In the genomic region with DNA sequence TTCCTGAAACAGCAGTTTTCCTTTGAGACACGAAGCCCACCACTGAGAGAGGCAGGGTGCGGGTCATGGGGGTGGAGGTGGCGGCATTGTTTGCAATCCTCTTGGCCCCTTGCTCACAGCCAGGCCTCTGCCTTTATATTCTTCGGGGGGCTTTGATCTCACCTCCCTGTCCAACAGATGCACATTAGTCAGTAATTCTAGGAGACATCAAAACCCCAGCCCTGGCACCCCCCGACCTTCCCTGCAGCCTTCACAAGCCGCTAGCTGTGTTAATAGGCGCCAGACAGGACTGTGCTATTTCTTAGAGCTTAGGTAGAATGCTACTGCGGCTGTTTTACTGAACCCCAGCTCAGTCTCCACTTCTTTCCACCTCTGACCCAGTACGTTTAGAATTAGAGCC, we compare ENCODE assay signal across 24 cellular contexts.
"Had no signal": no experiment of that assay in that cellular context is flagged by ENCODE, and none has a peak within 500 bp of the region (broad histone marks: within the 10 kb centered on the region; RNA-seq: fewer than 3 reads in every experiment).

No MANE protein-coding gene starts in this region.

- H3K4me3 Mint-ChIP-seq: naive thymus-derived CD4-positive, alpha-beta T cell; natural killer cell; nephron; neural crest cell; stimulated activated memory B cell treated with anti-CD40 and anti-IgM and Interleukin-4, amounts not matched to agents 10 μg/mL and 1 μg/mL and 100 μg/mL, for 72 hours; stimulated activated naive CD8-positive, alpha-beta T cell treated with anti-CD3 and anti-CD28 coated beads, Interleukin-15, amount 100 ng/mL, for 72 hours; type B pancreatic cell had no signal

- H3K4me1 Mint-ChIP-seq: naive thymus-derived CD4-positive, alpha-beta T cell; natural killer cell; stimulated activated memory B cell treated with anti-CD40 and anti-IgM and Interleukin-4, amounts not matched to agents 10 μg/mL and 1 μg/mL and 100 μg/mL, for 72 hours; stimulated activated naive CD8-positive, alpha-beta T cell treated with anti-CD3 and anti-CD28 coated beads, Interleukin-15, amount 100 ng/mL, for 72 hours had no signal

- H3K36me3 Mint-ChIP-seq: naive thymus-derived CD4-positive, alpha-beta T cell; natural killer cell; stimulated activated memory B cell treated with anti-CD40 and anti-IgM and Interleukin-4, amounts not matched to agents 10 μg/mL and 1 μg/mL and 100 μg/mL, for 72 hours had no signal

- H3K27ac Mint-ChIP-seq: naive thymus-derived CD4-positive, alpha-beta T cell; natural killer cell; nephron; stimulated activated memory B cell treated with anti-CD40 and anti-IgM and Interleukin-4, amounts not matched to agents 10 μg/mL and 1 μg/mL and 100 μg/mL, for 72 hours; stimulated activated naive CD8-positive, alpha-beta T cell treated with anti-CD3 and anti-CD28 coated beads, Interleukin-15, amount 100 ng/mL, for 72 hours; type B pancreatic cell had no signal

- DNase-seq: naive thymus-derived CD4-positive, alpha-beta T cell; natural killer cell; pancreas; right cardiac atrium; spleen; stimulated activated CD4-positive, alpha-beta T cell treated with anti-CD3 and anti-CD28 coated beads, Interleukin-12 subunit alpha, Interleukin-12 subunit beta, amount 100 ng/mL, for 4 hours; stimulated activated CD4-positive, alpha-beta T cell treated with anti-CD3 and anti-CD28 coated beads, Interleukin-1b, Interleukin-23, amount 100 ng/mL, for 48 hours; stimulated activated CD4-positive, alpha-beta T cell treated with anti-CD3 and anti-CD28 coated beads, Interleukin-4, amount 100 ng/mL, for 1 hour; stimulated activated CD4-positive, alpha-beta T cell treated with anti-CD3 and anti-CD28 coated beads, Interleukin-4, amount 100 ng/mL, for 4 hours; stimulated activated CD8-positive, alpha-beta memory T cell treated with anti-CD3 and anti-CD28 coated beads, Interleukin-4, amount 100 ng/mL, for 48 hours; stimulated activated naive CD4-positive, alpha-beta T cell; stimulated activated naive CD8-positive, alpha-beta T cell treated with anti-CD3 and anti-CD28 coated beads, Interleukin-15, amount 100 ng/mL, for 72 hours; stimulated activated naive CD8-positive, alpha-beta T cell treated with anti-CD3 and anti-CD28 coated beads, Interleukin-15, Interleukin-2, amounts not matched to agents 100 U/mL and 50 U/mL, for 24 hours; substantia nigra; testis; tibial artery; transverse colon; upper lobe of right lung; uterus had no signal

- H3K27me3 Mint-ChIP-seq: naive thymus-derived CD4-positive, alpha-beta T cell; stimulated activated memory B cell treated with anti-CD40 and anti-IgM and Interleukin-4, amounts not matched to agents 10 μg/mL and 1 μg/mL and 100 μg/mL, for 72 hours; stimulated activated naive CD8-positive, alpha-beta T cell treated with anti-CD3 and anti-CD28 coated beads, Interleukin-15, amount 100 ng/mL, for 72 hours had no signal

- H3K9me3 Mint-ChIP-seq: nephron, neural crest cell had no signal

- ATAC-seq: naive thymus-derived CD4-positive, alpha-beta T cell; natural killer cell; pancreas; right cardiac atrium; sciatic nerve; stimulated activated memory B cell treated with anti-CD40 and anti-IgM and Interleukin-4, amounts not matched to agents 10 μg/mL and 1 μg/mL and 100 μg/mL, for 72 hours; stimulated activated naive CD8-positive, alpha-beta T cell treated with anti-CD3 and anti-CD28 coated beads, Interleukin-15, amount 100 ng/mL, for 72 hours; stimulated activated naive CD8-positive, alpha-beta T cell treated with anti-CD3 and anti-CD28 coated beads, Interleukin-15, Interleukin-2, amounts not matched to agents 100 U/mL and 50 U/mL, for 24 hours; upper lobe of right lung had no signal
